In the genomic region with DNA sequence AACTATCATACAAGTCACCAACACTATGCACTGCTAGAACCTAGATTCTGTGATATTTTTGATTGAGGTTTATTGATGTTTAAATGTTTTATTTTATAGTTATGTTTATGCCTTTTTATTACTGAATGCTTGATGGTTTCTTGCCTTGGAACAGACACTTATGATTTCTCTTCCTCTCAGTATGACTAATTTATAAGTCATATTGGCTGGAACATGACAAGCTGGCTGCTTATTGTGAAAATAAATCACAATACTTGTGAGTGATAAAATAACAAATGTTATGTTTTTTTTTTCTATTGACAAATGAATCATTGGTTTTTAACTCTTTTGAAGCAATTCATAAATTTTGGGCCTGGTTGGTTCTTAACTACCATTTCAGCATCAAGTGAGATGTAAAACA, we compare ENCODE assay signal across 17 cellular contexts.
"Had no signal": no experiment of that assay in that cellular context is flagged by ENCODE, and none has a peak within 500 bp of the region (broad histone marks: within the 10 kb centered on the region; RNA-seq: fewer than 3 reads in every experiment).

No MANE protein-coding gene starts in this region.

- H3K4me3 Mint-ChIP-seq: naive thymus-derived CD4-positive, alpha-beta T cell; type B pancreatic cell had no signal

- H3K4me3 ChIP-seq: esophagus muscularis mucosa, hepatocyte, stomach, uterus had no signal

- H3K36me3 ChIP-seq: esophagus muscularis mucosa, neutrophil, stomach, uterus had no signal

- DNase-seq: effector memory CD4-positive, alpha-beta T cell; foreskin melanocyte; head of caudate nucleus; left colon; left ventricle myocardium superior; naive thymus-derived CD4-positive, alpha-beta T cell; posterior cingulate gyrus; small intestine; stimulated activated CD4-positive, alpha-beta T cell treated with anti-CD3 and anti-CD28 coated beads, Interleukin-12 subunit alpha, Interleukin-12 subunit beta, amount 100 ng/mL, for 4 hours; stimulated activated naive CD4-positive, alpha-beta T cell; stomach; uterus had no signal

- H3K36me3 Mint-ChIP-seq: naive thymus-derived CD4-positive, alpha-beta T cell; type B pancreatic cell had no signal

- H3K27ac ChIP-seq: esophagus muscularis mucosa, hepatocyte, neutrophil, stomach, uterus had no signal

- H3K9me3 ChIP-seq: esophagus muscularis mucosa, neutrophil, uterus had no signal

- H2AFZ ChIP-seq: hepatocyte had no signal

- ATAC-seq: left colon; left ventricle myocardium superior; naive thymus-derived CD4-positive, alpha-beta T cell; sciatic nerve had no signal

- H3K4me1 Mint-ChIP-seq: naive thymus-derived CD4-positive, alpha-beta T cell had no signal

- H3K27me3 Mint-ChIP-seq: naive thymus-derived CD4-positive, alpha-beta T cell; type B pancreatic cell had no signal

- H3K4me2 ChIP-seq: hepatocyte had no signal

- H3K27me3 ChIP-seq: esophagus muscularis mucosa, hepatocyte, neutrophil, stomach, uterus had no signal

- H3K9me3 Mint-ChIP-seq: type B pancreatic cell had no signal

- H3K4me1 ChIP-seq: esophagus muscularis mucosa, stomach, uterus had no signal

- H3K27ac Mint-ChIP-seq: naive thymus-derived CD4-positive, alpha-beta T cell; type B pancreatic cell had no signal
